In genomic region chr18:62438402-62438801, GRCh38 we compare ENCODE assay signal across 16 cellular contexts.
A peak's percentile ranks its signal among the peaks of the same experiment; 100 is the strongest.
DNase-seq lines count a peak whose midpoint lies in the region; ATAC-seq, FAIRE-seq and TF ChIP-seq lines count a peak whose summit lies in the region.
"Had no signal": no experiment of that assay in that cellular context is flagged by ENCODE, and none has a peak within 500 bp of the region (broad histone marks: within the 10 kb centered on the region; RNA-seq: fewer than 3 reads in every experiment).

No MANE protein-coding gene starts in this region.

- TF ChIP-seq POLR2A in A549 (IDR thresholded peaks at IDR 0.05; ENCODE audit: low read length) (no peak), gastrocnemius medialis (IDR thresholded peaks at IDR 0.05) (no peak)

- CTCF ChIA-PET in A549 (lab: Yijun Ruan, JAX), result interaction anchor here (0.7 to 1.8 kb wide), 2 partner anchors 10 to 86 kb away, joined by 3 to 4 read pairs; no protein-coding TSS in a partner anchor

- DNase-seq in A549 (ENCODE audit: low read depth in 1 of 2, low spot score in 1 of 2) (no peak), NCI-H69 (lab: John Stamatoyannopoulos, UW) (peak; percentile 21), epithelial cell of prostate (ENCODE audit: low read depth, low spot score) (no peak), gastrocnemius medialis (no peak), NCI-H510A treated with DMSO at 0.1 percent for 48 hours (lab: John Stamatoyannopoulos, UW) (no peak), SIG-M5 (lab: John Stamatoyannopoulos, UW) (no peak)
- DNase-seq: activated effector memory CD4-positive, alpha-beta T cell treated with Interleukin-2 at 50 U/mL for 16 hours; NCI-H1436; NK-92 treated with Interleukin-12 subunit alpha and Interleukin-12 subunit beta, amount 100 ng/mL, for 24 hours; occipital lobe had no signal

- H3K4me1 ChIP-seq in A549 (peaks cover 22% of the 10 kb centered on the region), gastrocnemius medialis (peaks cover 18 to 33% of the 10 kb centered on the region in 2 donors)

- peak overlapping the region; percentile 40 to 84; a peak in 5 of 6 replicates for H3K27ac ChIP-seq in A549
- H3K27ac ChIP-seq in epithelial cell of prostate, result peak overlapping the region; percentile 70
- H3K27ac ChIP-seq in gastrocnemius medialis, result peak overlapping the region; percentile 84 to 92 (median 92)

- TF ChIP-seq RAD21 in A549 (conservative IDR thresholded peaks at IDR 0.05 in 1 of 2, IDR thresholded peaks at IDR 0.05 in 1 of 2), result no peak

- H3K4me3 ChIP-seq in A549, result no peak overlapping the region
- H3K4me3 ChIP-seq in gastrocnemius medialis, result no peak overlapping the region

- H3K36me3 ChIP-seq in gastrocnemius medialis, result no peaks in the 10 kb centered on the region

- ATAC-seq in A549 (no peak; a peak in 1 of 6 replicates), gastrocnemius medialis (no peak), HG02973 (IDR thresholded peaks at IDR 0.05; ENCODE audit: unreplicated experiment) (no peak), GM18502 (IDR thresholded peaks at IDR 0.05; ENCODE audit: poor library complexity, unreplicated experiment) (no peak)
- ATAC-seq: stimulated activated effector memory CD8-positive, alpha-beta T cell treated with anti-CD3 and anti-CD28 coated beads, Interleukin-12 subunit alpha, Interleukin-12 subunit beta, amount 100 ng/mL, for 72 hours; WTC11 had no signal

- TF ChIP-seq CTCF in A549 (IDR thresholded peaks at IDR 0.05) (no peak), gastrocnemius medialis (IDR thresholded peaks at IDR 0.05 in 4 of 5, conservative IDR thresholded peaks at IDR 0.05 in 1 of 5) (no peak)

- no peak for FAIRE-seq in A549 (lab: Jason Lieb, UNC)
- FAIRE-seq: astrocyte, colon had no signal

- no peaks in the 10 kb centered on the region for H3K27me3 ChIP-seq in gastrocnemius medialis

- POLR2A ChIA-PET in A549 (lab: Yijun Ruan, JAX), result interaction anchor here (2.3 kb wide), 1 partner anchor 12 kb away, joined by 6 read pairs; no protein-coding TSS in a partner anchor

- H3K9me3 ChIP-seq in A549, result no peaks in the 10 kb centered on the region
- no peaks in the 10 kb centered on the region for H3K9me3 ChIP-seq in gastrocnemius medialis

- in situ Hi-C loops in gastrocnemius medialis (cut with MboI; ENCODE audit: low sequenced_read_pairs in 4 of 4), result no loop called here

- TF ChIP-seq EP300 in A549 (IDR thresholded peaks at IDR 0.05), result no peak

- peak overlapping the region; percentile 60 for H3K4me2 ChIP-seq in A549

- WGBS in A549 (ENCODE audit: missing lambda C conversion rate), result 91% methylated on average over 12 of the region's 12 CpGs

- intact Hi-C loops in gastrocnemius medialis (cut with DNase I; ENCODE audit: low total_unique reads), result loop anchor here (5.0 kb wide), 1 partner anchor 754 kb away; no protein-coding TSS in a partner anchor

TF ChIP-seq in A549, 52 proteins besides CTCF, POLR2A, EP300 and RAD21:
- TF ChIP-seq ATOH8 (CRISPR knock-in tag; IDR thresholded peaks at IDR 0.05; ENCODE audit: low read depth), result no peak
- no peak for TF ChIP-seq POLR2AphosphoS2 (conservative IDR thresholded peaks at IDR 0.05; ENCODE audit: low read length)
- TF ChIP-seq, protein P1, sequence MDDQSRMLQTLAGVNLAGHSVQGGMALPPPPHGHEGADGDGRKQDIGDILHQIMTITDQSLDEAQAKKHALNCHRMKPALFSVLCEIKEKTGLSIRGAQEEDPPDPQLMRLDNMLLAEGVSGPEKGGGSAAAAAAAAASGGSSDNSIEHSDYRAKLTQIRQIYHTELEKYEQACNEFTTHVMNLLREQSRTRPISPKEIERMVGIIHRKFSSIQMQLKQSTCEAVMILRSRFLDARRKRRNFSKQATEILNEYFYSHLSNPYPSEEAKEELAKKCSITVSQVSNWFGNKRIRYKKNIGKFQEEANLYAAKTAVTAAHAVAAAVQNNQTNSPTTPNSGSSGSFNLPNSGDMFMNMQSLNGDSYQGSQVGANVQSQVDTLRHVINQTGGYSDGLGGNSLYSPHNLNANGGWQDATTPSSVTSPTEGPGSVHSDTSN (IDR thresholded peaks at IDR 0.05), result no peak
